In the genomic region with DNA sequence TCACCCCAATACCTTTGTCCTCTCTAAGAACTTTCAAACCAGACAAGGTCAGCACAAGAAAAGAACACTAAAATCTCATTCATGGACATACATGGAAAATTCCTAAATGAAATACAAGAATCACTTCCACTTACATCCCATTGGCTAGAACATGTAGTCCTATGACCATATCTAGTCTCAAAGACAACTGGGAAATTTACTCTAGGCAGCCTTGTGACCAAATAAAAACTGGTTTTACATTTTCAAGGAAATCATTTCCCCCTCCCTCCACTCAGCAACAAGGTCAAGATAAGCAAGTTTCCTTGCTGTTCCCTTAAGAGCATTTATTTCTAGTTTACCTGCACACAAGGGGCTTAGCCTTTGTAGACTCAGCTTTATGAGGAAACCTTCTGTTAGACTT, we compare ENCODE assay signal across 19 cellular contexts. TPM values are rescaled to one million over a fixed set of nuclear protein-coding genes. Genes with fewer than 3 reads are reported as not detected.
DNase-seq lines count a peak whose midpoint lies in the region; ATAC-seq and TF ChIP-seq lines count a peak whose summit lies in the region.
"Had no signal": no experiment of that assay in that cellular context is flagged by ENCODE, and none has a peak within 500 bp of the region (broad histone marks: within the 10 kb centered on the region; RNA-seq: fewer than 3 reads in every experiment).

No MANE protein-coding gene starts in this region.

- no peaks in the 10 kb centered on the region for H3K27me3 Mint-ChIP-seq in activated T-cell treated with anti-CD3 and anti-CD28 coated beads, Interleukin-2, amount 50 U/mL, for 72 hours (ENCODE audit: low read depth)
- H3K27me3 Mint-ChIP-seq in activated T-cell treated with anti-CD3 and anti-CD28 coated beads, Interleukin-2, amount 50 U/mL, for 24 hours: no peaks in the 10 kb centered on the region
- H3K27me3 Mint-ChIP-seq in nephron (ENCODE audit: low read depth): no peaks in the 10 kb centered on the region
- H3K27me3 Mint-ChIP-seq: CD4-positive, alpha-beta T cell had no signal

- H3K4me3 Mint-ChIP-seq in activated T-cell treated with anti-CD3 and anti-CD28 coated beads, Interleukin-2, amount 50 U/mL, for 72 hours: no peak overlapping the region
- no peak overlapping the region for H3K4me3 Mint-ChIP-seq in activated T-cell treated with anti-CD3 and anti-CD28 coated beads, Interleukin-2, amount 50 U/mL, for 24 hours
- H3K4me3 Mint-ChIP-seq in nephron: no peak overlapping the region
- H3K4me3 Mint-ChIP-seq: CD4-positive, alpha-beta T cell; H9 had no signal

- H3K4me3 ChIP-seq in hepatocyte: no peak overlapping the region
- H3K4me3 ChIP-seq: GM12878 had no signal

- H3K27ac ChIP-seq in hepatocyte: peak overlapping the region; percentile 43

- TF ChIP-seq CTCF in hepatocyte (IDR thresholded peaks at IDR 0.05; ENCODE audit: poor library complexity): no peak
- TF ChIP-seq CTCF in nephron (IDR thresholded peaks at IDR 0.05; ENCODE audit: unreplicated experiment in 3 of 3): no peak

- H3K36me3 ChIP-seq in hepatocyte (replicated peaks; ENCODE audit: insufficient read depth, low read depth): no peaks in the 10 kb centered on the region

- no peak for DNase-seq in activated T-cell treated with anti-CD3 and anti-CD28 coated beads, Interleukin-2, amount 50 U/mL, for 72 hours
- DNase-seq in activated T-cell treated with anti-CD3 and anti-CD28 coated beads, Interleukin-2, amount 50 U/mL, for 24 hours: no peak
- peak; percentile 10 for DNase-seq in hepatocyte (ENCODE audit: low spot score)
- DNase-seq: 8988T; AML-193; C1 segment of cervical spinal cord; Calu3; CD4-positive, alpha-beta T cell; DMS 273 treated with DMSO at 0.1 percent for 48 hours; DMS79; GOT3; H9 had no signal

- H3K9me3 ChIP-seq in hepatocyte (ENCODE audit: low read depth): no peaks in the 10 kb centered on the region

- no peaks in the 10 kb centered on the region for H3K9me3 Mint-ChIP-seq in activated T-cell treated with anti-CD3 and anti-CD28 coated beads, Interleukin-2, amount 50 U/mL, for 72 hours
- H3K9me3 Mint-ChIP-seq in activated T-cell treated with anti-CD3 and anti-CD28 coated beads, Interleukin-2, amount 50 U/mL, for 24 hours: no peaks in the 10 kb centered on the region
- no peaks in the 10 kb centered on the region for H3K9me3 Mint-ChIP-seq in nephron
- H3K9me3 Mint-ChIP-seq: CD4-positive, alpha-beta T cell; H9 had no signal

- H3K27ac Mint-ChIP-seq in activated T-cell treated with anti-CD3 and anti-CD28 coated beads, Interleukin-2, amount 50 U/mL, for 72 hours: peak overlapping the region; percentile 11
- no peak overlapping the region for H3K27ac Mint-ChIP-seq in activated T-cell treated with anti-CD3 and anti-CD28 coated beads, Interleukin-2, amount 50 U/mL, for 24 hours
- peak overlapping the region; percentile 19 to 74 (median 37) for H3K27ac Mint-ChIP-seq in nephron
- H3K27ac Mint-ChIP-seq: H9 had no signal

- no peak overlapping the region for H2AFZ ChIP-seq in hepatocyte

- H3K4me1 Mint-ChIP-seq in activated T-cell treated with anti-CD3 and anti-CD28 coated beads, Interleukin-2, amount 50 U/mL, for 72 hours (ENCODE audit: low read depth): peaks cover 23% of the 10 kb centered on the region
- H3K4me1 Mint-ChIP-seq in activated T-cell treated with anti-CD3 and anti-CD28 coated beads, Interleukin-2, amount 50 U/mL, for 24 hours (ENCODE audit: low read depth): peaks cover 14% of the 10 kb centered on the region
- H3K4me1 Mint-ChIP-seq in nephron: peaks cover 8% of the 10 kb centered on the region
- H3K4me1 Mint-ChIP-seq: H9 had no signal

- H4K20me1 ChIP-seq in hepatocyte (ENCODE audit: insufficient read depth, poor library complexity, severe bottlenecking): no peaks in the 10 kb centered on the region

- H3K36me3 Mint-ChIP-seq in activated T-cell treated with anti-CD3 and anti-CD28 coated beads, Interleukin-2, amount 50 U/mL, for 72 hours (ENCODE audit: insufficient read depth in 2 of 2): no peaks in the 10 kb centered on the region
- no peaks in the 10 kb centered on the region for H3K36me3 Mint-ChIP-seq in activated T-cell treated with anti-CD3 and anti-CD28 coated beads, Interleukin-2, amount 50 U/mL, for 24 hours (ENCODE audit: low read depth)
- no peaks in the 10 kb centered on the region for H3K36me3 Mint-ChIP-seq in nephron (ENCODE audit: low read depth)

- no peak overlapping the region for H3K4me2 ChIP-seq in hepatocyte

- H3K9me2 ChIP-seq in hepatocyte (replicated peaks; ENCODE audit: insufficient read depth): no peaks in the 10 kb centered on the region

- no peaks in the 10 kb centered on the region for H3K27me3 ChIP-seq in hepatocyte

- no peaks in the 10 kb centered on the region for H3K4me1 ChIP-seq in hepatocyte (ENCODE audit: insufficient read depth)

- ATAC-seq in activated T-cell treated with anti-CD3 and anti-CD28 coated beads, Interleukin-2, amount 50 U/mL, for 72 hours (replicated peaks in 1 of 2): no peak
- no peak for ATAC-seq in GM19328 (IDR thresholded peaks at IDR 0.05; ENCODE audit: unreplicated experiment)
- no peak for ATAC-seq in HG03520 (IDR thresholded peaks at IDR 0.05; ENCODE audit: unreplicated experiment)
- ATAC-seq in HG03135 (IDR thresholded peaks at IDR 0.05; ENCODE audit: unreplicated experiment): no peak

- H3K79me2 ChIP-seq in hepatocyte: no peaks in the 10 kb centered on the region

RNA-seq across cellular contexts. Expression of a gene that starts 20.3 kb away (rescaled TPM):
- total RNA-seq in activated T-cell treated with anti-CD3 and anti-CD28 coated beads, Interleukin-2, amount 50 U/mL, for 72 hours: 10 to 100 TPM; 41.1 to 48.3 TPM
- total RNA-seq in hepatocyte: 70.2 and 77.6 TPM in 2 replicates
- 19.3 and 21.7 TPM in 2 replicates for polyA plus RNA-seq in hepatocyte

RNA-seq across cellular contexts. Expression of a gene that starts 43.6 kb away (rescaled TPM):
- not detected for total RNA-seq in activated T-cell treated with anti-CD3 and anti-CD28 coated beads, Interleukin-2, amount 50 U/mL, for 72 hours
- not detected in 2 replicates for total RNA-seq in hepatocyte
- not detected in 2 replicates for polyA plus RNA-seq in hepatocyte
- total RNA-seq: Calu3; CD4-positive, alpha-beta T cell; G401; GM12878; H9; HepG2 had no signal
- polyA plus RNA-seq: GM12878, HepG2 had no signal
